ENCODE assay signal across 12 cellular contexts in genomic region chr1:167474191-167474641, GRCh38.
DNase-seq lines count a peak whose midpoint lies in the region; ATAC-seq, FAIRE-seq and TF ChIP-seq lines count a peak whose summit lies in the region.
"Had no signal": no experiment of that assay in that cellular context is flagged by ENCODE, and none has a peak within 500 bp of the region (broad histone marks: within the 10 kb centered on the region; RNA-seq: fewer than 3 reads in every experiment).

No MANE protein-coding gene starts in this region.

- peaks cover 41% of the 10 kb centered on the region for H3K36me3 Mint-ChIP-seq in activated naive CD8-positive, alpha-beta T cell treated with anti-CD3 and anti-CD28 coated beads, Interleukin-2, amount 50 U/mL, for 24 hours (ENCODE audit: low read depth)
- H3K36me3 Mint-ChIP-seq: stimulated activated memory B cell treated with anti-CD40 and anti-IgM and Interleukin-4, amounts not matched to agents 10 μg/mL and 1 μg/mL and 100 μg/mL, for 72 hours had no signal

- TF ChIP-seq POLR2A in H54 (IDR thresholded peaks at IDR 0.05; ENCODE audit: low read depth, low read length): no peak

- H3K27me3 Mint-ChIP-seq in activated naive CD8-positive, alpha-beta T cell treated with anti-CD3 and anti-CD28 coated beads, Interleukin-2, amount 50 U/mL, for 24 hours: no peaks in the 10 kb centered on the region

- H3K9me3 Mint-ChIP-seq in activated naive CD8-positive, alpha-beta T cell treated with anti-CD3 and anti-CD28 coated beads, Interleukin-2, amount 50 U/mL, for 24 hours: no peaks in the 10 kb centered on the region
- H3K9me3 Mint-ChIP-seq: stimulated activated memory B cell treated with anti-CD40 and anti-IgM and Interleukin-4, amounts not matched to agents 10 μg/mL and 1 μg/mL and 100 μg/mL, for 72 hours had no signal

- peak overlapping the region; percentile 85 for H3K27ac Mint-ChIP-seq in activated naive CD8-positive, alpha-beta T cell treated with anti-CD3 and anti-CD28 coated beads, Interleukin-2, amount 50 U/mL, for 24 hours
- H3K27ac Mint-ChIP-seq: stimulated activated memory B cell treated with anti-CD40 and anti-IgM and Interleukin-4, amounts not matched to agents 10 μg/mL and 1 μg/mL and 100 μg/mL, for 72 hours had no signal

- H3K4me3 Mint-ChIP-seq in activated naive CD8-positive, alpha-beta T cell treated with anti-CD3 and anti-CD28 coated beads, Interleukin-2, amount 50 U/mL, for 24 hours: peak overlapping the region; percentile 64
- H3K4me3 Mint-ChIP-seq: stimulated activated memory B cell treated with anti-CD40 and anti-IgM and Interleukin-4, amounts not matched to agents 10 μg/mL and 1 μg/mL and 100 μg/mL, for 72 hours had no signal

- peak; percentile 70 for ATAC-seq in activated naive CD8-positive, alpha-beta T cell treated with anti-CD3 and anti-CD28 coated beads, Interleukin-2, amount 50 U/mL, for 24 hours
- ATAC-seq in HG02870 (IDR thresholded peaks at IDR 0.05; ENCODE audit: unreplicated experiment) (no peak), GM19035 (IDR thresholded peaks at IDR 0.05; ENCODE audit: unreplicated experiment) (no peak)
- ATAC-seq: Panc1; stimulated activated memory B cell treated with anti-CD40 and anti-IgM and Interleukin-4, amounts not matched to agents 10 μg/mL and 1 μg/mL and 100 μg/mL, for 72 hours had no signal

- DNase-seq in NCI-H82 treated with DMSO at 0.1 percent for 48 hours (lab: John Stamatoyannopoulos, UW; ENCODE audit: unreplicated experiment) (peak; percentile 67), H54 (ENCODE audit: insufficient read length, low spot score) (no peak), NCI-H524 treated with DMSO at 0.1 percent for 48 hours (lab: John Stamatoyannopoulos, UW) (no peak)
- peak; percentile 54 to 65 for DNase-seq in activated CD4-positive, alpha-beta T cell treated with anti-CD3 and anti-CD28 coated beads, Interleukin-2, amount 50 U/mL, for 4 hours
- peak; percentile 46 for DNase-seq in activated naive CD8-positive, alpha-beta T cell treated with anti-CD3 and anti-CD28 coated beads, Interleukin-2, amount 50 U/mL, for 24 hours
- DNase-seq in stimulated activated CD8-positive, alpha-beta memory T cell treated with anti-CD3 and anti-CD28 coated beads, Interleukin-4, amount 100 ng/mL, for 48 hours: peak; percentile 71
- DNase-seq: esophagus squamous epithelium, NCI-H2171 treated with DMSO at 0.1 percent for 48 hours had no signal

- peaks cover 79% of the 10 kb centered on the region for H3K4me1 Mint-ChIP-seq in activated naive CD8-positive, alpha-beta T cell treated with anti-CD3 and anti-CD28 coated beads, Interleukin-2, amount 50 U/mL, for 24 hours
- H3K4me1 Mint-ChIP-seq: stimulated activated memory B cell treated with anti-CD40 and anti-IgM and Interleukin-4, amounts not matched to agents 10 μg/mL and 1 μg/mL and 100 μg/mL, for 72 hours had no signal

- FAIRE-seq in H54 (lab: Jason Lieb, UNC): no peak

Comparison
In these comparisons a context has a peak if more than half of its experiments do, and no peak if none do; other contexts are left out.
1. DNase-seq: peak in NCI-H82 treated with DMSO at 0.1 percent for 48 hours (single experiment), activated CD4-positive, alpha-beta T cell treated with anti-CD3 and anti-CD28 coated beads, Interleukin-2, amount 50 U/mL, for 4 hours (2 of 2), activated naive CD8-positive, alpha-beta T cell treated with anti-CD3 and anti-CD28 coated beads, Interleukin-2, amount 50 U/mL, for 24 hours (single experiment) and stimulated activated CD8-positive, alpha-beta memory T cell treated with anti-CD3 and anti-CD28 coated beads, Interleukin-4, amount 100 ng/mL, for 48 hours (single experiment); none in H54 (single experiment) and NCI-H524 treated with DMSO at 0.1 percent for 48 hours (single experiment).